ENCODE assay signal across 27 cellular contexts in genomic region chr15:95910643-95911212, GRCh38.
DNase-seq lines count a peak whose midpoint lies in the region.
"Had no signal": no experiment of that assay in that cellular context is flagged by ENCODE, and none has a peak within 500 bp of the region (broad histone marks: within the 10 kb centered on the region; RNA-seq: fewer than 3 reads in every experiment).

No MANE protein-coding gene starts in this region.

- H4K91ac ChIP-seq in neuronal stem cell (ENCODE audit: low read depth, low read length, poor library complexity): no peak overlapping the region

- H3K27ac ChIP-seq in HUES48 (ENCODE audit: low read depth, low read length) (peak overlapping the region; percentile 83), iPS DF 6.9 (ENCODE audit: low read length) (no peak overlapping the region), neuronal stem cell (replicated peaks; ENCODE audit: low read length) (no peak overlapping the region)
- H3K27ac ChIP-seq: BLaER1 treated with 17β-estradiol and CSF1 and Interleukin-3, amounts not matched to agents 10 nM and 100 nM; Peyer's patch; upper lobe of left lung had no signal

- H3K9me3 ChIP-seq in HUES48 (ENCODE audit: control insufficient read depth, insufficient read depth, low read length) (no peaks in the 10 kb centered on the region), iPS DF 6.9 (ENCODE audit: control insufficient read depth, insufficient read depth, low read length) (no peaks in the 10 kb centered on the region), neuronal stem cell (replicated peaks in 1 of 2; ENCODE audit: control insufficient read depth in 2 of 2, insufficient read depth in 1 of 2, low read depth in 1 of 2, low read length in 2 of 2) (no peaks in the 10 kb centered on the region)
- H3K9me3 ChIP-seq: BLaER1 treated with 17β-estradiol and CSF1 and Interleukin-3, amounts not matched to agents 10 nM and 100 nM; Peyer's patch; upper lobe of left lung had no signal

- POLR2A ChIA-PET in activated CD4-positive, alpha-beta memory T cell treated with anti-CD3 and anti-CD28 coated beads, Interleukin-2, amount 10 ng/mL, durations not matched to agents 7 days and 5 days (lab: Charles Lee): no interaction called here

- H3K9ac ChIP-seq in HUES48 (ENCODE audit: low read depth, low read length) (no peak overlapping the region), neuronal stem cell (ENCODE audit: low read depth, low read length, poor library complexity) (no peak overlapping the region)
- H3K9ac ChIP-seq: BLaER1 treated with 17β-estradiol and CSF1 and Interleukin-3, amounts not matched to agents 10 nM and 100 nM had no signal

- H2AK5ac ChIP-seq in neuronal stem cell (ENCODE audit: low read depth, low read length): no peak overlapping the region

- H3K27ac Mint-ChIP-seq in activated CD4-positive, alpha-beta memory T cell treated with anti-CD3 and anti-CD28 coated beads, Interleukin-2, amount 10 ng/mL, durations not matched to agents 7 days and 5 days: no peak overlapping the region
- H3K27ac Mint-ChIP-seq: activated B cell treated with CpG ODN at 0.5 μM for 24 hours; activated naive CD4-positive, alpha-beta T cell treated with anti-CD3 and anti-CD28 coated beads, Interleukin-2, amount 10 ng/mL, durations not matched to agents 7 days and 5 days; brain; IgD-negative memory B cell; memory B cell; progenitor cell of endocrine pancreas; stimulated activated effector memory CD8-positive, alpha-beta T cell treated with anti-CD3 and anti-CD28 coated beads, Interleukin-12 subunit alpha, Interleukin-12 subunit beta, amount 100 ng/mL, for 72 hours had no signal

- no peak overlapping the region for H3K23ac ChIP-seq in neuronal stem cell (ENCODE audit: low read depth, low read length, poor library complexity)

- no peak overlapping the region for H3K14ac ChIP-seq in neuronal stem cell (ENCODE audit: low read length)

- peak overlapping the region; percentile 69 for H2AFZ ChIP-seq in neuronal stem cell (ENCODE audit: low read length)

- no peak overlapping the region for H3K4me3 Mint-ChIP-seq in activated CD4-positive, alpha-beta memory T cell treated with anti-CD3 and anti-CD28 coated beads, Interleukin-2, amount 10 ng/mL, durations not matched to agents 7 days and 5 days
- H3K4me3 Mint-ChIP-seq: activated B cell treated with CpG ODN at 0.5 μM for 24 hours; activated naive CD4-positive, alpha-beta T cell treated with anti-CD3 and anti-CD28 coated beads, Interleukin-2, amount 10 ng/mL, durations not matched to agents 7 days and 5 days; IgD-negative memory B cell; memory B cell; stimulated activated effector memory CD8-positive, alpha-beta T cell treated with anti-CD3 and anti-CD28 coated beads, Interleukin-12 subunit alpha, Interleukin-12 subunit beta, amount 100 ng/mL, for 72 hours had no signal

- no peak overlapping the region for H2BK15ac ChIP-seq in neuronal stem cell (ENCODE audit: low read length)

- CTCF ChIA-PET in activated CD4-positive, alpha-beta memory T cell treated with anti-CD3 and anti-CD28 coated beads, Interleukin-2, amount 10 ng/mL, durations not matched to agents 7 days and 5 days (lab: Charles Lee): no interaction called here

- no peaks in the 10 kb centered on the region for H3K79me1 ChIP-seq in neuronal stem cell (ENCODE audit: low read depth, low read length)

- H3K4me1 Mint-ChIP-seq in activated CD4-positive, alpha-beta memory T cell treated with anti-CD3 and anti-CD28 coated beads, Interleukin-2, amount 10 ng/mL, durations not matched to agents 7 days and 5 days: no peaks in the 10 kb centered on the region
- H3K4me1 Mint-ChIP-seq: activated B cell treated with CpG ODN at 0.5 μM for 24 hours; activated naive CD4-positive, alpha-beta T cell treated with anti-CD3 and anti-CD28 coated beads, Interleukin-2, amount 10 ng/mL, durations not matched to agents 7 days and 5 days; memory B cell; stimulated activated effector memory CD8-positive, alpha-beta T cell treated with anti-CD3 and anti-CD28 coated beads, Interleukin-12 subunit alpha, Interleukin-12 subunit beta, amount 100 ng/mL, for 72 hours had no signal

- no peak overlapping the region for H3K4ac ChIP-seq in neuronal stem cell (ENCODE audit: low read length)

- H3K4me3 ChIP-seq in HUES48 (ENCODE audit: low read depth, low read length) (peak overlapping the region; percentile 30), iPS DF 6.9 (ENCODE audit: low read length) (no peak overlapping the region), neuronal stem cell (ENCODE audit: low read length in 2 of 2) (no peak overlapping the region)
- H3K4me3 ChIP-seq: BLaER1 treated with 17β-estradiol and CSF1 and Interleukin-3, amounts not matched to agents 10 nM and 100 nM; GM12878; Peyer's patch; upper lobe of left lung had no signal

- no peaks in the 10 kb centered on the region for H3K27me3 Mint-ChIP-seq in activated CD4-positive, alpha-beta memory T cell treated with anti-CD3 and anti-CD28 coated beads, Interleukin-2, amount 10 ng/mL, durations not matched to agents 7 days and 5 days
- H3K27me3 Mint-ChIP-seq: activated B cell treated with CpG ODN at 0.5 μM for 24 hours, IgD-negative memory B cell, memory B cell had no signal

- WGBS in iPS DF 6.9 (ENCODE audit: insufficient coverage, insufficient read length): no CpG with 5 or more reads among the region's 11 CpGs
- WGBS in neuronal stem cell (ENCODE audit: extremely low coverage in 2 of 2, insufficient read length in 2 of 2, insufficient replicate concordance in 1 of 2), 2 donors: no CpG with 5 or more reads among the region's 11 CpGs

- no peak overlapping the region for H2BK12ac ChIP-seq in neuronal stem cell (ENCODE audit: low read length)

- no peak overlapping the region for H2BK120ac ChIP-seq in neuronal stem cell (ENCODE audit: low read depth, low read length)

- H3K18ac ChIP-seq in neuronal stem cell (ENCODE audit: low read length): no peak overlapping the region

- H3K4me1 ChIP-seq in HUES48 (ENCODE audit: control insufficient read depth, insufficient read depth, low read length) (peaks cover 44% of the 10 kb centered on the region), iPS DF 6.9 (ENCODE audit: control insufficient read depth, insufficient read depth, low read length) (peaks cover 4% of the 10 kb centered on the region), neuronal stem cell (ENCODE audit: control insufficient read depth in 2 of 2, insufficient read depth in 1 of 2, low read depth in 1 of 2, low read length in 2 of 2) (peaks cover 6 to 20% of the 10 kb centered on the region in 2 donors)
- H3K4me1 ChIP-seq: BLaER1 treated with 17β-estradiol and CSF1 and Interleukin-3, amounts not matched to agents 10 nM and 100 nM; Peyer's patch; upper lobe of left lung had no signal

- no peaks in the 10 kb centered on the region for H3K9me3 Mint-ChIP-seq in activated CD4-positive, alpha-beta memory T cell treated with anti-CD3 and anti-CD28 coated beads, Interleukin-2, amount 10 ng/mL, durations not matched to agents 7 days and 5 days
- H3K9me3 Mint-ChIP-seq: activated B cell treated with CpG ODN at 0.5 μM for 24 hours; activated naive CD4-positive, alpha-beta T cell treated with anti-CD3 and anti-CD28 coated beads, Interleukin-2, amount 10 ng/mL, durations not matched to agents 7 days and 5 days; IgD-negative memory B cell had no signal

- H3K36me3 Mint-ChIP-seq in activated CD4-positive, alpha-beta memory T cell treated with anti-CD3 and anti-CD28 coated beads, Interleukin-2, amount 10 ng/mL, durations not matched to agents 7 days and 5 days (ENCODE audit: low read depth): no peaks in the 10 kb centered on the region
- H3K36me3 Mint-ChIP-seq: activated naive CD4-positive, alpha-beta T cell treated with anti-CD3 and anti-CD28 coated beads, Interleukin-2, amount 10 ng/mL, durations not matched to agents 7 days and 5 days; brain; IgD-negative memory B cell; memory B cell; stimulated activated effector memory CD8-positive, alpha-beta T cell treated with anti-CD3 and anti-CD28 coated beads, Interleukin-12 subunit alpha, Interleukin-12 subunit beta, amount 100 ng/mL, for 72 hours had no signal

- no peak overlapping the region for H4K8ac ChIP-seq in neuronal stem cell (ENCODE audit: low read depth, low read length)

- H3K4me2 ChIP-seq in neuronal stem cell (ENCODE audit: insufficient read depth, low read length, poor library complexity, severe bottlenecking): no peak overlapping the region
- H3K4me2 ChIP-seq: BLaER1 treated with 17β-estradiol and CSF1 and Interleukin-3, amounts not matched to agents 10 nM and 100 nM had no signal

- H3K36me3 ChIP-seq in HUES48 (ENCODE audit: control insufficient read depth, insufficient read depth, low read length) (no peaks in the 10 kb centered on the region), iPS DF 6.9 (ENCODE audit: control insufficient read depth, insufficient read depth, low read length) (no peaks in the 10 kb centered on the region), neuronal stem cell (replicated peaks in 1 of 2; ENCODE audit: control insufficient read depth in 2 of 2, insufficient read depth in 2 of 2, low read length in 2 of 2) (no peaks in the 10 kb centered on the region)
- H3K36me3 ChIP-seq: BLaER1 treated with 17β-estradiol and CSF1 and Interleukin-3, amounts not matched to agents 10 nM and 100 nM; Peyer's patch; upper lobe of left lung had no signal

- H2BK5ac ChIP-seq in neuronal stem cell (ENCODE audit: low read length): no peak overlapping the region

- H3K27me3 ChIP-seq in HUES48 (ENCODE audit: control insufficient read depth, insufficient read depth, low read length): peaks cover 61% of the 10 kb centered on the region
- peaks cover 7% of the 10 kb centered on the region; the same call in 1 of the 2 replicates for H3K27me3 ChIP-seq in iPS DF 6.9 (ENCODE audit: control insufficient read depth, insufficient read depth, low read length)
- no peaks in the 10 kb centered on the region for H3K27me3 ChIP-seq in neuronal stem cell (ENCODE audit: control insufficient read depth in 3 of 3, insufficient read depth in 3 of 3, low read depth in 1 of 3, low read length in 3 of 3)
- H3K27me3 ChIP-seq: BLaER1 treated with 17β-estradiol and CSF1 and Interleukin-3, amounts not matched to agents 10 nM and 100 nM; Peyer's patch; upper lobe of left lung had no signal

- peak; percentile 21 for DNase-seq in NCI-H748 (lab: John Stamatoyannopoulos, UW; ENCODE audit: unreplicated experiment)
- peak; percentile 71 for DNase-seq in iPS DF 6.9 (ENCODE audit: low read depth, low spot score)
- no peak for DNase-seq in neuronal stem cell (ENCODE audit: low spot score)
- DNase-seq in cerebellar cortex (ENCODE audit: low spot score): no peak
- no peak for DNase-seq in activated CD4-positive, alpha-beta memory T cell treated with anti-CD3 and anti-CD28 coated beads, Interleukin-2, amount 10 ng/mL, durations not matched to agents 7 days and 5 days
- DNase-seq in activated naive CD4-positive, alpha-beta T cell treated with Interleukin-2 at 50 U/mL for 16 hours: no peak
- DNase-seq: activated B cell treated with CpG ODN at 0.5 μM for 24 hours; activated naive CD4-positive, alpha-beta T cell treated with anti-CD3 and anti-CD28 coated beads, Interleukin-2, amount 10 ng/mL, durations not matched to agents 7 days and 5 days; Calu3; DND-41; NCI-H1048; NCI-H2029; NCI-H446 treated with DMSO at 0.1 percent for 48 hours; Peyer's patch; SIG-M5; stimulated activated CD4-positive, alpha-beta T cell treated with anti-CD3 and anti-CD28 coated beads, Interleukin-12 subunit alpha, Interleukin-12 subunit beta, amount 100 ng/mL, for 4 hours; stimulated activated CD4-positive, alpha-beta T cell treated with anti-CD3 and anti-CD28 coated beads, Interleukin-4, amount 100 ng/mL, for 24 hours; substantia nigra; upper lobe of left lung had no signal

Comparison
In these comparisons a context has a peak if more than half of its experiments do, and no peak if none do; other contexts are left out.
1. DNase-seq: peak in NCI-H748 (single experiment) and iPS DF 6.9 (single experiment); none in neuronal stem cell (single experiment), cerebellar cortex (single experiment), activated CD4-positive, alpha-beta memory T cell treated with anti-CD3 and anti-CD28 coated beads, Interleukin-2, amount 10 ng/mL, durations not matched to agents 7 days and 5 days (single experiment) and activated naive CD4-positive, alpha-beta T cell treated with Interleukin-2 at 50 U/mL for 16 hours (single experiment).